10 cellular contexts compared by ENCODE assay signal in the genomic region with DNA sequence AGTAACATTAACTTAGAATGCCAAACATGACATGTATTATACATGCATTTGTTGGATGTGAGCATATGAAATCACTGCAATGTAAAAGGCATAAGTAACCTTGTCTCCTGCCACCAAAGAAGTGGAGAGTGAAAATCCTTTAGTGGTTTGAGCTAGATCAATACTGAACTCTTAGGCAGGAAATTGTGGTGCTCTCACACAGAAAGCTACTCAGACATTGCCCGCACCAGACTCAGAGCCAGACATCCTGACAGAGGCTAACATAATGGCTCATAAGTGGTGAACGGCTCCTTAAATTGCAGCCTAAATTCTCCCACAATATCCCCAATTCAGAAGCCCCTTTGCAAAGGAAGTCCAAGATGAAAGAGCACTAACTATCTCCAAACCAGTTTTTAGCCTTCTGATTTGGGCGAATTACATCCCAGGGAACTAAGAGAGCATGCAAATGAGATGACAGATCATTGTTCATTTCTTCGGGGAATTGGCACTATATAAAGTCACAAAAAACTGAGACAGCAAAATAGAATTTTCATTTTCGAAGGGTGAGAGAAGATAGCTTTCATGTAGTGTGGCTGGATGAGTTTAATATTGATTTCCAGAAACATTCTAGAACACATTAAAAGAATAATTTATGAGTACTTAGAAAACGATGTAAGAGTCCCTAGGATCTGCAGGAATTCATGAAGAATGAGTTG.
DNase-seq lines count a peak whose midpoint lies in the region; ATAC-seq lines count a peak whose summit lies in the region.
"Had no signal": no experiment of that assay in that cellular context is flagged by ENCODE, and none has a peak within 500 bp of the region (broad histone marks: within the 10 kb centered on the region; RNA-seq: fewer than 3 reads in every experiment).

No MANE protein-coding gene starts in this region.

- H3K4me3 Mint-ChIP-seq in activated CD8-positive, alpha-beta memory T cell treated with anti-CD3 and anti-CD28 coated beads, Interleukin-2, amount 10 ng/mL, durations not matched to agents 7 days and 5 days = peak overlapping the region; percentile 3
- no peak overlapping the region for H3K4me3 Mint-ChIP-seq in activated CD4-positive, alpha-beta T cell treated with anti-CD3 and anti-CD28 coated beads, Interleukin-2, amount 10 ng/mL, durations not matched to agents 7 days and 5 days

- peaks cover 21% of the 10 kb centered on the region for H3K4me1 Mint-ChIP-seq in activated CD8-positive, alpha-beta memory T cell treated with anti-CD3 and anti-CD28 coated beads, Interleukin-2, amount 10 ng/mL, durations not matched to agents 7 days and 5 days
- H3K4me1 Mint-ChIP-seq in activated CD4-positive, alpha-beta T cell treated with anti-CD3 and anti-CD28 coated beads, Interleukin-2, amount 10 ng/mL, durations not matched to agents 7 days and 5 days = peaks cover 25% of the 10 kb centered on the region

- DNase-seq in activated CD8-positive, alpha-beta memory T cell treated with anti-CD3 and anti-CD28 coated beads, Interleukin-2, amount 10 ng/mL, durations not matched to agents 7 days and 5 days = peak; percentile 62
- DNase-seq in activated CD8-positive, alpha-beta memory T cell treated with anti-CD3 and anti-CD28 coated beads for 24 hours = no peak
- DNase-seq in activated CD4-positive, alpha-beta T cell treated with anti-CD3 and anti-CD28 coated beads, Interleukin-2, amount 10 ng/mL, durations not matched to agents 7 days and 5 days = peak; percentile 44
- peak; percentile 24 for DNase-seq in stimulated activated CD8-positive, alpha-beta memory T cell treated with anti-CD3 and anti-CD28 coated beads, Interleukin-4, amount 100 ng/mL, for 48 hours
- DNase-seq in NCI-H187 treated with DMSO at 0.1 percent for 48 hours (lab: John Stamatoyannopoulos, UW) = no peak
- DNase-seq in NCI-H128 (lab: John Stamatoyannopoulos, UW; ENCODE audit: unreplicated experiment) = no peak
- no peak for DNase-seq in medulla oblongata (ENCODE audit: extremely low spot score)
- DNase-seq: KBM-7, WERI-Rb-1 had no signal

- peaks cover 64% of the 10 kb centered on the region for H3K27me3 Mint-ChIP-seq in activated CD8-positive, alpha-beta memory T cell treated with anti-CD3 and anti-CD28 coated beads, Interleukin-2, amount 10 ng/mL, durations not matched to agents 7 days and 5 days
- peaks cover 38% of the 10 kb centered on the region for H3K27me3 Mint-ChIP-seq in activated CD4-positive, alpha-beta T cell treated with anti-CD3 and anti-CD28 coated beads, Interleukin-2, amount 10 ng/mL, durations not matched to agents 7 days and 5 days

- H3K27ac Mint-ChIP-seq in activated CD8-positive, alpha-beta memory T cell treated with anti-CD3 and anti-CD28 coated beads, Interleukin-2, amount 10 ng/mL, durations not matched to agents 7 days and 5 days = no peak overlapping the region
- H3K27ac Mint-ChIP-seq in activated CD4-positive, alpha-beta T cell treated with anti-CD3 and anti-CD28 coated beads, Interleukin-2, amount 10 ng/mL, durations not matched to agents 7 days and 5 days = no peak overlapping the region

- POLR2A ChIA-PET in activated CD4-positive, alpha-beta T cell treated with anti-CD3 and anti-CD28 coated beads, Interleukin-2, amount 10 ng/mL, durations not matched to agents 7 days and 5 days (lab: Charles Lee) = no interaction called here

- CTCF ChIA-PET in activated CD8-positive, alpha-beta memory T cell treated with anti-CD3 and anti-CD28 coated beads, Interleukin-2, amount 10 ng/mL, durations not matched to agents 7 days and 5 days (lab: Charles Lee) = no interaction called here
- CTCF ChIA-PET in activated CD4-positive, alpha-beta T cell treated with anti-CD3 and anti-CD28 coated beads, Interleukin-2, amount 10 ng/mL, durations not matched to agents 7 days and 5 days (lab: Charles Lee) = interaction anchor here (1.2 kb wide), 1 partner anchor 244 kb away, joined by 4 read pairs; no protein-coding TSS in a partner anchor

- no peaks in the 10 kb centered on the region for H3K9me3 Mint-ChIP-seq in activated CD8-positive, alpha-beta memory T cell treated with anti-CD3 and anti-CD28 coated beads, Interleukin-2, amount 10 ng/mL, durations not matched to agents 7 days and 5 days (ENCODE audit: low read depth)
- no peaks in the 10 kb centered on the region for H3K9me3 Mint-ChIP-seq in activated CD4-positive, alpha-beta T cell treated with anti-CD3 and anti-CD28 coated beads, Interleukin-2, amount 10 ng/mL, durations not matched to agents 7 days and 5 days

- ATAC-seq in activated CD8-positive, alpha-beta memory T cell treated with anti-CD3 and anti-CD28 coated beads, Interleukin-2, amount 10 ng/mL, durations not matched to agents 7 days and 5 days = peak; percentile 91
- peak; percentile 76 for ATAC-seq in HG02981 (IDR thresholded peaks at IDR 0.05; ENCODE audit: unreplicated experiment)

- H3K36me3 Mint-ChIP-seq in activated CD8-positive, alpha-beta memory T cell treated with anti-CD3 and anti-CD28 coated beads, Interleukin-2, amount 10 ng/mL, durations not matched to agents 7 days and 5 days = peaks cover 4% of the 10 kb centered on the region
- H3K36me3 Mint-ChIP-seq in activated CD4-positive, alpha-beta T cell treated with anti-CD3 and anti-CD28 coated beads, Interleukin-2, amount 10 ng/mL, durations not matched to agents 7 days and 5 days (ENCODE audit: low read depth) = no peaks in the 10 kb centered on the region

Comparison
In these comparisons a context has a peak if more than half of its experiments do, and no peak if none do; other contexts are left out.
1. DNase-seq: peak in activated CD8-positive, alpha-beta memory T cell treated with anti-CD3 and anti-CD28 coated beads, Interleukin-2, amount 10 ng/mL, durations not matched to agents 7 days and 5 days (single experiment), activated CD4-positive, alpha-beta T cell treated with anti-CD3 and anti-CD28 coated beads, Interleukin-2, amount 10 ng/mL, durations not matched to agents 7 days and 5 days (single experiment) and stimulated activated CD8-positive, alpha-beta memory T cell treated with anti-CD3 and anti-CD28 coated beads, Interleukin-4, amount 100 ng/mL, for 48 hours (single experiment); none in activated CD8-positive, alpha-beta memory T cell treated with anti-CD3 and anti-CD28 coated beads for 24 hours (single experiment), NCI-H187 treated with DMSO at 0.1 percent for 48 hours (single experiment), NCI-H128 (single experiment) and medulla oblongata (single experiment).